In genomic region chr12:51833446-51834227, GRCh38 we compare ENCODE assay signal across 18 cellular contexts. TPM values are rescaled to one million over a fixed set of nuclear protein-coding genes. Genes with fewer than 3 reads are reported as not detected.
"Had no signal": no experiment of that assay in that cellular context is flagged by ENCODE, and none has a peak within 500 bp of the region (broad histone marks: within the 10 kb centered on the region; RNA-seq: fewer than 3 reads in every experiment).

No MANE protein-coding gene starts in this region.

- H3K4me3 Mint-ChIP-seq: activated CD4-positive, alpha-beta memory T cell treated with anti-CD3 and anti-CD28 coated beads, Interleukin-2, amount 10 ng/mL, durations not matched to agents 7 days and 5 days; activated CD4-positive, alpha-beta T cell treated with anti-CD3 and anti-CD28 coated beads for 36 hours; activated naive CD4-positive, alpha-beta T cell treated with anti-CD3 and anti-CD28 coated beads, Interleukin-2, amount 10 ng/mL, durations not matched to agents 7 days and 5 days; brain had no signal

- H3K27ac ChIP-seq: epithelial cell of prostate, gastrocnemius medialis, hepatocyte, psoas muscle, suprapubic skin, VCaP had no signal

- H3K4me3 ChIP-seq: gastrocnemius medialis, hepatocyte, psoas muscle, suprapubic skin had no signal

- H3K4me1 ChIP-seq: gastrocnemius medialis, psoas muscle, suprapubic skin had no signal

- H3K27ac Mint-ChIP-seq: activated CD4-positive, alpha-beta memory T cell treated with anti-CD3 and anti-CD28 coated beads, Interleukin-2, amount 10 ng/mL, durations not matched to agents 7 days and 5 days; activated CD4-positive, alpha-beta T cell treated with anti-CD3 and anti-CD28 coated beads for 36 hours; activated naive CD4-positive, alpha-beta T cell treated with anti-CD3 and anti-CD28 coated beads, Interleukin-2, amount 10 ng/mL, durations not matched to agents 7 days and 5 days had no signal

- H3K27me3 ChIP-seq: hepatocyte had no signal

- H3K36me3 ChIP-seq: gastrocnemius medialis, suprapubic skin had no signal

- DNase-seq: activated CD4-positive, alpha-beta memory T cell treated with anti-CD3 and anti-CD28 coated beads, Interleukin-2, amount 10 ng/mL, durations not matched to agents 7 days and 5 days; activated CD4-positive, alpha-beta T cell treated with anti-CD3 and anti-CD28 coated beads for 36 hours; activated naive CD4-positive, alpha-beta T cell treated with anti-CD3 and anti-CD28 coated beads, Interleukin-2, amount 10 ng/mL, durations not matched to agents 7 days and 5 days; amygdala; effector memory CD4-positive, alpha-beta T cell; gastrocnemius medialis; nucleus accumbens; psoas muscle; stimulated activated naive CD4-positive, alpha-beta T cell treated with Interleukin-2 at 50 U/mL for 16 hours had no signal

- H3K4me2 ChIP-seq: hepatocyte had no signal

- H3K9me3 Mint-ChIP-seq: activated CD4-positive, alpha-beta memory T cell treated with anti-CD3 and anti-CD28 coated beads, Interleukin-2, amount 10 ng/mL, durations not matched to agents 7 days and 5 days; activated naive CD4-positive, alpha-beta T cell treated with anti-CD3 and anti-CD28 coated beads, Interleukin-2, amount 10 ng/mL, durations not matched to agents 7 days and 5 days had no signal

- H3K36me3 Mint-ChIP-seq: activated naive CD4-positive, alpha-beta T cell treated with anti-CD3 and anti-CD28 coated beads, Interleukin-2, amount 10 ng/mL, durations not matched to agents 7 days and 5 days; brain had no signal

- H2AFZ ChIP-seq: hepatocyte had no signal

- H3K9me3 ChIP-seq: gastrocnemius medialis, psoas muscle, suprapubic skin had no signal

RNA-seq across cellular contexts. Expression of gene ANKRD33, which starts 54.3 kb away (rescaled TPM):
- total RNA-seq: activated CD4-positive, alpha-beta memory T cell treated with anti-CD3 and anti-CD28 coated beads, Interleukin-2, amount 10 ng/mL, durations not matched to agents 7 days and 5 days; activated CD4-positive, alpha-beta T cell treated with anti-CD3 and anti-CD28 coated beads for 36 hours; gastrocnemius medialis; hepatocyte; kidney epithelial cell; liver; mesenteric fat pad; psoas muscle; suprapubic skin; ureter had no signal
- polyA plus RNA-seq: liver had no signal
